8 cellular contexts compared by ENCODE assay signal in the genomic region with DNA sequence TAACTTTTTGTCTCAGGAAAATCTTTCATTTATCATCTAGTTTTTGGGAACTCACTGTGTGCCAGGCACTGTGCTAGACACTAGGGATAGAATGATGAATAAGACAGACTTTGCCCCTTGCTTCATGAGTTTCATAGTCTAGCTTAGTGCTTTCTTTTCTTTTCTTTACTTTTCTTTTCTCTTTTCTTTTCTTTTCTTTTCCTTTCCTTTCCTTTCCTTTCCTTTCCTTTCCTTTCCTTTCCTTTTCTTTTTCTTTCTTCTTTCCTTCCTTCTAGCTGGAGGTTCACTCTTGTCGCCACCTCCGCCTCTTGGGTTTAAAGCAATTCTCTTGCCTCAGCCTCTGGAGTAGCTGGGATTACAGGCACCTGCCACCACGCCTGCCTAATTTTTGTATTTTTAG.
"Had no signal": no experiment of that assay in that cellular context is flagged by ENCODE, and none has a peak within 500 bp of the region (broad histone marks: within the 10 kb centered on the region; RNA-seq: fewer than 3 reads in every experiment).

No MANE protein-coding gene starts in this region.

- DNase-seq: GM23248, GOT3, H7, H9, HCEC 1CT, HFFc6 had no signal

- H3K9me3 ChIP-seq: HAP-1 had no signal

- H3K4me1 ChIP-seq: HAP-1 had no signal

- H3K4me3 ChIP-seq: GM23248, GM23338, HAP-1 had no signal

- H3K36me3 ChIP-seq: HAP-1 had no signal

- H3K27ac ChIP-seq: GM23248 had no signal
